Comparison of ENCODE assay signal across 16 cellular contexts in the genomic region with DNA sequence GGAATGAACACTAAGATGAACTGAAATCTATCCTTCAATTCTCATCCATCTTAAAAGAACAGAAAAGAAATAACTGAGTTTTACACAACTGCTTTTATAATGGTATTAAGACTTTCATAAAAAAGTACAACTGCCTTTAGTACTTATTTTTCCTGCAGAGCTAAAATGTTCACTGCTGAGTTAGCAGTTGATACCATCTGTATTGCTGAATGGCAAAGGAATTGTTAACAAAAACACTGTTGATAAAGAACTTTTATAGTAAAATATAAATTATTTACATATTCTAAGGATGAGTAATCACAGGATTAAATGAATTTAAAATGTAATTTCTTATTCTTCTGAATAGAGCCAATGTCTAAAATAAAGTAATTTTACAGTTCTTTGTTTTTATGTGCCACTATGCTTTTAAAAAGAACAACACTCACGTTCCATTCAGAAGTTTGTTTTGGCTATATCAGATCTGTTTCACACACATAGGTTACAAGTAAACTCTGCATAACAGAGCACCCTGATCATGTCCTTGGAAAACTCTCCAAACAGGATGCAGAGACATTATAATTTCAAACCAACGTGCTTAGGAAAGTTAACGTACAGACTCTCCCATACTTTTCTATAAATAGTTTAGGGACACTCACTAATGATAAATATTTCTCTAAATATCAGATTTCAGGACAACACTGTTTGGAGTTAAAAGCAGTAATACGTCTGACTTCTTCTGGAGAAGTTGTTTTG.
"Had no signal": no experiment of that assay in that cellular context is flagged by ENCODE, and none has a peak within 500 bp of the region (broad histone marks: within the 10 kb centered on the region; RNA-seq: fewer than 3 reads in every experiment).

No MANE protein-coding gene starts in this region.

- ATAC-seq: gastroesophageal sphincter; pancreas; stimulated activated naive CD8-positive, alpha-beta T cell treated with anti-CD3 and anti-CD28 coated beads, Interleukin-15, amount 100 ng/mL, for 72 hours had no signal

- H3K4me3 Mint-ChIP-seq: brain; dendritic cell treated with granulocyte-macrophage colony-stimulating factor and Interleukin-4, amounts not matched to agents 40 ng/mL and 50 ng/mL, for 4 days; endodermal cell; stimulated activated naive CD8-positive, alpha-beta T cell treated with anti-CD3 and anti-CD28 coated beads, Interleukin-15, amount 100 ng/mL, for 72 hours had no signal

- H2AFZ ChIP-seq: hepatocyte had no signal

- H3K9me3 ChIP-seq: esophagus muscularis mucosa, gastroesophageal sphincter, pancreas, thoracic aorta had no signal

- H3K27me3 ChIP-seq: esophagus muscularis mucosa, gastroesophageal sphincter, hepatocyte, pancreas had no signal

- H3K9me3 Mint-ChIP-seq: brain; dendritic cell treated with granulocyte-macrophage colony-stimulating factor and Interleukin-4, amounts not matched to agents 40 ng/mL and 50 ng/mL, for 4 days; endodermal cell; stimulated activated naive CD8-positive, alpha-beta T cell treated with anti-CD3 and anti-CD28 coated beads, Interleukin-15, amount 100 ng/mL, for 72 hours had no signal

- H3K36me3 ChIP-seq: gastroesophageal sphincter, thoracic aorta had no signal

- H3K79me2 ChIP-seq: hepatocyte had no signal

- H3K27ac Mint-ChIP-seq: brain; dendritic cell treated with granulocyte-macrophage colony-stimulating factor and Interleukin-4, amounts not matched to agents 40 ng/mL and 50 ng/mL, for 4 days; endodermal cell; naive B cell; stimulated activated naive CD8-positive, alpha-beta T cell treated with anti-CD3 and anti-CD28 coated beads, Interleukin-15, amount 100 ng/mL, for 72 hours had no signal

- H3K4me1 ChIP-seq: esophagus muscularis mucosa, gastroesophageal sphincter, pancreas had no signal

- DNase-seq: activated CD4-positive, alpha-beta T cell treated with anti-CD3 and anti-CD28 coated beads, Interleukin-2, amount 50 U/mL, for 1 hour; activated naive CD4-positive, alpha-beta T cell treated with anti-CD3 and anti-CD28 coated beads, Interleukin-2, amount 50 U/mL, for 16 hours; amniotic stem cell; endodermal cell; naive B cell; pancreas; retina; stimulated activated CD4-positive, alpha-beta T cell treated with anti-CD3 and anti-CD28 coated beads, Interleukin-4, amount 100 ng/mL, for 4 hours; stimulated activated naive CD8-positive, alpha-beta T cell treated with anti-CD3 and anti-CD28 coated beads, Interleukin-15, amount 100 ng/mL, for 72 hours; T-helper 2 cell had no signal

- H3K4me2 ChIP-seq: hepatocyte had no signal

- H3K27me3 Mint-ChIP-seq: brain; dendritic cell treated with granulocyte-macrophage colony-stimulating factor and Interleukin-4, amounts not matched to agents 40 ng/mL and 50 ng/mL, for 4 days; naive B cell; stimulated activated naive CD8-positive, alpha-beta T cell treated with anti-CD3 and anti-CD28 coated beads, Interleukin-15, amount 100 ng/mL, for 72 hours had no signal

- H3K4me1 Mint-ChIP-seq: stimulated activated naive CD8-positive, alpha-beta T cell treated with anti-CD3 and anti-CD28 coated beads, Interleukin-15, amount 100 ng/mL, for 72 hours had no signal

- H3K27ac ChIP-seq: esophagus muscularis mucosa, gastroesophageal sphincter, hepatocyte, pancreas, thoracic aorta had no signal

- H3K4me3 ChIP-seq: esophagus muscularis mucosa, gastroesophageal sphincter, hepatocyte, pancreas, thoracic aorta had no signal
